ENCODE assay signal across 8 cellular contexts in genomic region chr6:135179920-135180457, GRCh38. TPM values are rescaled to one million over a fixed set of nuclear protein-coding genes. Genes with fewer than 3 reads are reported as not detected.
DNase-seq lines count a peak whose midpoint lies in the region; ATAC-seq and TF ChIP-seq lines count a peak whose summit lies in the region.

No MANE protein-coding gene starts in this region.

- no peaks in the 10 kb centered on the region for H3K9me3 Mint-ChIP-seq in central memory CD8-positive, alpha-beta T cell
- H3K9me3 Mint-ChIP-seq in progenitor cell of endocrine pancreas (ENCODE audit: low read depth) = peaks cover 4% of the 10 kb centered on the region

- peak overlapping the region; percentile 90 for H3K4me3 Mint-ChIP-seq in central memory CD8-positive, alpha-beta T cell
- peak overlapping the region; percentile 74 for H3K4me3 Mint-ChIP-seq in progenitor cell of endocrine pancreas (ENCODE audit: low read depth)

- peak; percentile 62 for DNase-seq in GM06990 (ENCODE audit: extremely low read depth, insufficient read length)
- DNase-seq in central memory CD8-positive, alpha-beta T cell (ENCODE audit: low spot score in 2 of 2) = no peak
- DNase-seq in progenitor cell of endocrine pancreas (ENCODE audit: low spot score, unreplicated experiment) = no peak
- DNase-seq in C1 segment of cervical spinal cord (lab: John Stamatoyannopoulos, UW) = no peak
- no peak for DNase-seq in NCI-H1105 treated with DMSO at 0.1 percent for 48 hours (lab: John Stamatoyannopoulos, UW)

- H3K4me1 Mint-ChIP-seq in central memory CD8-positive, alpha-beta T cell = peaks cover 25% of the 10 kb centered on the region
- peaks cover 14% of the 10 kb centered on the region for H3K4me1 Mint-ChIP-seq in progenitor cell of endocrine pancreas (ENCODE audit: low read depth)

- H3K9me2 ChIP-seq in Loucy (replicated peaks; ENCODE audit: low read depth, low read length) = no peaks in the 10 kb centered on the region

- H3K9me3 ChIP-seq in Loucy (ENCODE audit: insufficient read depth, low read depth, low read length) = no peaks in the 10 kb centered on the region

- H3K36me3 Mint-ChIP-seq in central memory CD8-positive, alpha-beta T cell (ENCODE audit: insufficient read depth) = peaks cover 7% of the 10 kb centered on the region
- no peaks in the 10 kb centered on the region for H3K36me3 Mint-ChIP-seq in progenitor cell of endocrine pancreas (ENCODE audit: insufficient read depth)

- peaks cover 27% of the 10 kb centered on the region for H4K20me1 ChIP-seq in Loucy (ENCODE audit: insufficient read depth, low read length, poor library complexity, severe bottlenecking)

- H3K4me1 ChIP-seq in Loucy (ENCODE audit: insufficient read depth, low read length, poor library complexity, severe bottlenecking) = peaks cover 27% of the 10 kb centered on the region

- peaks cover 13% of the 10 kb centered on the region; the same call in 1 of the 2 replicates for H3F3A ChIP-seq in Loucy (ENCODE audit: low read depth)

- peak overlapping the region; percentile 70 for H3K4me2 ChIP-seq in Loucy (ENCODE audit: low read depth, low read length, poor library complexity, severe bottlenecking)

- H3K27me3 ChIP-seq in GM06990 (replicated peaks; ENCODE audit: control insufficient read depth, insufficient read depth, low read length) (no peaks in the 10 kb centered on the region), Loucy (ENCODE audit: insufficient read depth, low read length, poor library complexity, severe bottlenecking) (peaks cover 26% of the 10 kb centered on the region)

- no peak for TF ChIP-seq CTCF in GM06990 (IDR thresholded peaks at IDR 0.05; ENCODE audit: insufficient read depth, low read length, poor library complexity, severe bottlenecking)
- no peak for TF ChIP-seq CTCF in Loucy (conservative IDR thresholded peaks at IDR 0.05; ENCODE audit: low read length)
- no peak for TF ChIP-seq CTCF in progenitor cell of endocrine pancreas (IDR thresholded peaks at IDR 0.05; ENCODE audit: unreplicated experiment)

- no peaks in the 10 kb centered on the region for H3K27me3 Mint-ChIP-seq in central memory CD8-positive, alpha-beta T cell
- H3K27me3 Mint-ChIP-seq in progenitor cell of endocrine pancreas = peaks cover 52% of the 10 kb centered on the region

- no peak for ATAC-seq in central memory CD8-positive, alpha-beta T cell (replicated peaks; ENCODE audit: extremely low read depth, poor library complexity, severe bottlenecking)
- no peak for ATAC-seq in HG02642 (IDR thresholded peaks at IDR 0.05; ENCODE audit: poor library complexity, unreplicated experiment)
- ATAC-seq in GM21360 (IDR thresholded peaks at IDR 0.05; ENCODE audit: unreplicated experiment) = no peak

- peak overlapping the region; percentile 12 for H3K27ac Mint-ChIP-seq in central memory CD8-positive, alpha-beta T cell (ENCODE audit: low read depth)
- no peak overlapping the region for H3K27ac Mint-ChIP-seq in progenitor cell of endocrine pancreas

- H3K36me3 ChIP-seq in GM06990 (ENCODE audit: control insufficient read depth, insufficient read depth, low read length) (no peaks in the 10 kb centered on the region), Loucy (ENCODE audit: insufficient read depth, low read length) (peaks cover 3% of the 10 kb centered on the region; the same call in 1 of the 2 replicates)

- H3K79me2 ChIP-seq in Loucy (ENCODE audit: insufficient read depth, low read length) = peaks cover 39% of the 10 kb centered on the region

- H3K4me3 ChIP-seq in GM06990 (replicated peaks; ENCODE audit: low read depth, low read length) = peak overlapping the region; percentile 87
- H3K4me3 ChIP-seq in Loucy (ENCODE audit: low read length, poor library complexity, severe bottlenecking) = peak overlapping the region; percentile 96

- peak overlapping the region; percentile 13; the same call in 1 of the 2 replicates for H2AFZ ChIP-seq in Loucy (ENCODE audit: low read length)

- peak overlapping the region; percentile 98 for H3K9ac ChIP-seq in Loucy (ENCODE audit: low read depth, low read length, poor library complexity, severe bottlenecking)

RNA-seq across cellular contexts. Expression of gene MYB, which starts 1.1 kb away (rescaled TPM):
- total RNA-seq in progenitor cell of endocrine pancreas = 4.6 and 5.6 TPM in 2 replicates
